ENCODE assay signal across 8 cellular contexts in the genomic region with DNA sequence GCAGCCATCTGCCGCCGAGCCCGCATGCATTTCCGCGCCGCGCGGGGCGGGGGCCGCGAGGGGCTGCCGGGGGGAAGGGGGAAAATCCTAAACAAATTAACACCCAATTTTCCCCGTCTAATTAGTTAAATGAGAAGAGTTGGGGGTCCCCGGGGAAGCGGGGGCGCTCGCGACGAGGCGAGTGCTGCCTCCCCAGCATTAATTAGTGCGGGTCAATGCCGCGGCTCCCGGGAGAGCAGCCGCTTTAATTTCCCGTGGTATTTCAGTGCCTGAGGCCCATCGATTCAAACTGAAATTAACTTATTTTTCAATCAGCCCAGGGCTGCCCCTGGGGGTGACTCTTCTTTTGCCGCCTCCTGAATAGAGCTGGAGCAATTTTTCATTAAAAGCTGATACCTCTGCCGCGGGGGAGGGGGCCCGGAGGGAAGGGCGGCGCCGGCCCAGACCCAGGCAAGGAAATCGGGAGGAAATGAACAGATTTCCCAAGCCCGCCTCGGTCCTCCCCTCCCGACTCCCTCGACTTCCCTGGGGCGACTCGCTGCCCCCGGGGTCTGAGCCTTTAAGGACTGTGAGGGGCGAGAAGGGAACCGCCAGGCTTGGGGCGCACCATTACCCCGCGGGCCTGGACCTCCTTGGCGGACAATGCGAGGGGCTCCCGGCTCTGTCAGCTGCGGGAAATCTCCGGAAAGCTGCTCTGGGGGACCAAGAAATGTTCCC. TPM values are rescaled to one million over a fixed set of nuclear protein-coding genes. Genes with fewer than 3 reads are reported as not detected.
DNase-seq lines count a peak whose midpoint lies in the region; ATAC-seq and TF ChIP-seq lines count a peak whose summit lies in the region.

No MANE protein-coding gene starts in this region.

- peak overlapping the region; percentile 82 for H3K4me3 ChIP-seq in adipocyte (ENCODE audit: low read length)
- H3K4me3 ChIP-seq in testis, result peak overlapping the region; percentile 58 to 62

- no peak overlapping the region for H3K27ac ChIP-seq in testis

- H3K9me3 ChIP-seq in adipocyte (ENCODE audit: control insufficient read depth, low read length) (no peaks in the 10 kb centered on the region), testis (no peaks in the 10 kb centered on the region)

- no peak for TF ChIP-seq CTCF in testis (IDR thresholded peaks at IDR 0.05)

- H3K4me1 ChIP-seq in adipocyte (ENCODE audit: control insufficient read depth, insufficient read depth, low read length) (no peaks in the 10 kb centered on the region), testis (peaks cover 4% of the 10 kb centered on the region)

- no peak for TF ChIP-seq POLR2A in testis (IDR thresholded peaks at IDR 0.05)

- intact Hi-C loops in testis (cut with DNase I; ENCODE audit: low total_unique reads), result loop anchor here (10.0 kb wide), 1 partner anchor 143 kb away; no protein-coding TSS in a partner anchor

- H3K27me3 ChIP-seq in adipocyte (replicated peaks; ENCODE audit: control insufficient read depth, insufficient read depth, low read length), result peaks cover 19% of the 10 kb centered on the region
- H3K27me3 ChIP-seq in testis, result no peaks in the 10 kb centered on the region

- H3K36me3 ChIP-seq in adipocyte (ENCODE audit: control insufficient read depth, insufficient read depth, low read length, severe bottlenecking) (no peaks in the 10 kb centered on the region), testis (ENCODE audit: low read depth, missing control alignments) (no peaks in the 10 kb centered on the region)

- 5 to 6% methylated on average over 51 to 52 of the region's 52 CpGs for whole genome bisulfite sequencing in testis, 2 donors

- peak overlapping the region; percentile 72 for H3K9ac ChIP-seq in adipocyte (ENCODE audit: low read length)

- ATAC-seq in GM21717 (IDR thresholded peaks at IDR 0.05; ENCODE audit: unreplicated experiment), result no peak
- no peak for ATAC-seq in HG03565 (IDR thresholded peaks at IDR 0.05; ENCODE audit: unreplicated experiment)

- DNase-seq in NCI-H82 (lab: John Stamatoyannopoulos, UW) (peak; percentile 52), NCI-H82 treated with DMSO at 0.1 percent for 48 hours (lab: John Stamatoyannopoulos, UW; ENCODE audit: unreplicated experiment) (no peak), adipocyte (ENCODE audit: low read depth) (peak; percentile 32), left kidney (ENCODE audit: low read depth, low spot score) (peak; percentile 49), testis (no peak), cerebellar cortex (ENCODE audit: low spot score) (no peak)

RNA-seq across cellular contexts. Expression of a gene that starts 18.9 kb away (rescaled TPM):
- total RNA-seq in testis, result under 1 TPM; 0.16 to 0.37 TPM
- 0.55 TPM for polyA plus RNA-seq in testis (ENCODE audit: insufficient read depth, low read depth, low replicate concordance)

RNA-seq across cellular contexts. Expression of a gene that starts 44.6 kb away (rescaled TPM):
- total RNA-seq in testis, result 10 to 100 TPM; 86.7 to 89.4 TPM
- 53.8 TPM for polyA plus RNA-seq in testis (ENCODE audit: insufficient read depth, low read depth, low replicate concordance)

Comparison
In these comparisons a context has a peak if more than half of its experiments do, and no peak if none do; other contexts are left out.
1. DNase-seq: peak in NCI-H82 (single experiment), adipocyte (single experiment) and left kidney (single experiment); none in NCI-H82 treated with DMSO at 0.1 percent for 48 hours (single experiment), testis (single experiment) and cerebellar cortex (single experiment).